35 cellular contexts compared by ENCODE assay signal in the genomic region with DNA sequence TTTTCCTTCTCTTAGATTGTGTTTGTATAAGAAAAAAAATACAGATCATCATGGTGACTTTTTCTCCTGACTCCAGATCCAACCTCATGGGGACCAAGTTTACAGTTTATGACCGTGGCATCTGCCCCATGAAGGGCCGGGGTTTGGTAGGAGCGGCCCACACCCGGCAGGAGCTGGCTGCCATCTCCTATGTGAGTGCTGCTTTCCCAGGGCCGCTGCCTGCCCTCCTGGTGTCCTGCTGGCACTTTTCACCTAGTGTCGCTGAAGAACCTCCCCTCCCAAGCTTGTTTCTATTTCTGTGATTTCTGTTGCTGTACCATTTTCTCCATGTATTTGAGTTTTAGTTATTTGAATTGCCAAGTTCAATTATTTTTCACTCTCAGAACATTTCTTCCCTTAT. TPM values are rescaled to one million over a fixed set of nuclear protein-coding genes. Genes with fewer than 3 reads are reported as not detected.
"Had no signal": no experiment of that assay in that cellular context is flagged by ENCODE, and none has a peak within 500 bp of the region (broad histone marks: within the 10 kb centered on the region; RNA-seq: fewer than 3 reads in every experiment).

No MANE protein-coding gene starts in this region.

- H3K4me1 ChIP-seq: Peyer's patch, SJSA1 had no signal

- H3K9me3 ChIP-seq: MG63, Peyer's patch, SJSA1 had no signal

- DNase-seq: activated B cell treated with CpG ODN at 0.5 μM for 24 hours; activated CD4-positive, alpha-beta memory T cell treated with anti-CD3 and anti-CD28 coated beads, Interleukin-2, amount 10 ng/mL, durations not matched to agents 7 days and 5 days; activated CD4-positive, alpha-beta T cell treated with anti-CD3 and anti-CD28 coated beads for 4 hours; activated CD4-positive, CD25-positive, alpha-beta regulatory T cell treated with anti-CD3 and anti-CD28 coated beads, Interleukin-2, amount 50 U/mL, for 72 hours; activated CD8-positive, alpha-beta memory T cell treated with anti-CD3 and anti-CD28 coated beads for 24 hours; activated CD8-positive, alpha-beta memory T cell treated with anti-CD3 and anti-CD28 coated beads, Interleukin-2, amount 10 ng/mL, durations not matched to agents 7 days and 5 days; activated CD8-positive, alpha-beta memory T cell treated with anti-CD3 and anti-CD28 coated beads, Interleukin-2, amount 50 U/mL, for 48 hours; activated gamma-delta T cell treated with Interleukin-2 at 50 U/mL for 16 hours; activated naive CD4-positive, alpha-beta T cell treated with anti-CD3 and anti-CD28 coated beads, Interleukin-2, amount 10 ng/mL, durations not matched to agents 7 days and 5 days; activated naive CD8-positive, alpha-beta T cell treated with anti-CD3 and anti-CD28 coated beads, Interleukin-2, amount 50 U/mL, for 24 hours; anterior cingulate cortex; Kasumi-1; KG1; MG63; NCI-H1048; NCI-H1105 treated with DMSO at 0.1 percent for 48 hours; NCI-H1436; NCI-H1694; NCI-H1930; NCI-H2081 treated with DMSO at 0.1 percent for 48 hours; NCI-H226; NCI-H446 treated with DMSO at 0.1 percent for 48 hours; NCI-H524; PC-3; Peyer's patch; RPMI8226; SHP77 treated with DMSO at 0.1 percent for 48 hours; T-cell; T-helper 2 cell; T-helper 9 cell had no signal

- H3K27me3 ChIP-seq: MG63, Peyer's patch, SJSA1 had no signal

- ATAC-seq: activated CD8-positive, alpha-beta memory T cell treated with anti-CD3 and anti-CD28 coated beads, Interleukin-2, amount 10 ng/mL, durations not matched to agents 7 days and 5 days; activated naive CD8-positive, alpha-beta T cell treated with anti-CD3 and anti-CD28 coated beads, Interleukin-2, amount 50 U/mL, for 24 hours; PC-3; SK-N-SH treated with all-trans-retinoic acid at 6 μM for 48 hours; T-cell had no signal

- H3K27ac ChIP-seq: Peyer's patch, SJSA1, VCaP had no signal

- H3K27me3 Mint-ChIP-seq: activated B cell treated with CpG ODN at 0.5 μM for 24 hours; activated CD4-positive, alpha-beta memory T cell treated with anti-CD3 and anti-CD28 coated beads, Interleukin-2, amount 10 ng/mL, durations not matched to agents 7 days and 5 days; activated CD8-positive, alpha-beta memory T cell treated with anti-CD3 and anti-CD28 coated beads, Interleukin-2, amount 10 ng/mL, durations not matched to agents 7 days and 5 days; activated naive CD4-positive, alpha-beta T cell treated with anti-CD3 and anti-CD28 coated beads, Interleukin-2, amount 10 ng/mL, durations not matched to agents 7 days and 5 days; activated naive CD8-positive, alpha-beta T cell; activated naive CD8-positive, alpha-beta T cell treated with anti-CD3 and anti-CD28 coated beads, Interleukin-2, amount 50 U/mL, for 24 hours; brain; T-cell had no signal

- H3K9me3 Mint-ChIP-seq: activated B cell treated with CpG ODN at 0.5 μM for 24 hours; activated CD4-positive, alpha-beta memory T cell treated with anti-CD3 and anti-CD28 coated beads, Interleukin-2, amount 10 ng/mL, durations not matched to agents 7 days and 5 days; activated naive CD4-positive, alpha-beta T cell treated with anti-CD3 and anti-CD28 coated beads, Interleukin-2, amount 10 ng/mL, durations not matched to agents 7 days and 5 days; activated naive CD8-positive, alpha-beta T cell treated with anti-CD3 and anti-CD28 coated beads, Interleukin-2, amount 50 U/mL, for 24 hours; brain; T-cell had no signal

- H3K4me3 Mint-ChIP-seq: activated B cell treated with CpG ODN at 0.5 μM for 24 hours; activated CD4-positive, alpha-beta memory T cell treated with anti-CD3 and anti-CD28 coated beads, Interleukin-2, amount 10 ng/mL, durations not matched to agents 7 days and 5 days; activated CD8-positive, alpha-beta memory T cell treated with anti-CD3 and anti-CD28 coated beads, Interleukin-2, amount 10 ng/mL, durations not matched to agents 7 days and 5 days; activated naive CD4-positive, alpha-beta T cell treated with anti-CD3 and anti-CD28 coated beads, Interleukin-2, amount 10 ng/mL, durations not matched to agents 7 days and 5 days; activated naive CD8-positive, alpha-beta T cell; activated naive CD8-positive, alpha-beta T cell treated with anti-CD3 and anti-CD28 coated beads, Interleukin-2, amount 50 U/mL, for 24 hours; brain; T-cell had no signal

- H3K4me1 Mint-ChIP-seq: activated CD4-positive, alpha-beta memory T cell treated with anti-CD3 and anti-CD28 coated beads, Interleukin-2, amount 10 ng/mL, durations not matched to agents 7 days and 5 days; activated CD8-positive, alpha-beta memory T cell treated with anti-CD3 and anti-CD28 coated beads, Interleukin-2, amount 10 ng/mL, durations not matched to agents 7 days and 5 days; activated naive CD4-positive, alpha-beta T cell treated with anti-CD3 and anti-CD28 coated beads, Interleukin-2, amount 10 ng/mL, durations not matched to agents 7 days and 5 days; activated naive CD8-positive, alpha-beta T cell treated with anti-CD3 and anti-CD28 coated beads, Interleukin-2, amount 50 U/mL, for 24 hours; brain; T-cell had no signal

- H3K4me3 ChIP-seq: MG63, Peyer's patch, SJSA1 had no signal

- H3K27ac Mint-ChIP-seq: activated B cell treated with CpG ODN at 0.5 μM for 24 hours; activated CD4-positive, alpha-beta memory T cell treated with anti-CD3 and anti-CD28 coated beads, Interleukin-2, amount 10 ng/mL, durations not matched to agents 7 days and 5 days; activated CD8-positive, alpha-beta memory T cell treated with anti-CD3 and anti-CD28 coated beads, Interleukin-2, amount 10 ng/mL, durations not matched to agents 7 days and 5 days; activated naive CD4-positive, alpha-beta T cell treated with anti-CD3 and anti-CD28 coated beads, Interleukin-2, amount 10 ng/mL, durations not matched to agents 7 days and 5 days; activated naive CD8-positive, alpha-beta T cell; activated naive CD8-positive, alpha-beta T cell treated with anti-CD3 and anti-CD28 coated beads, Interleukin-2, amount 50 U/mL, for 24 hours; brain had no signal

RNA-seq across cellular contexts. Expression of a gene that starts 24.8 kb away (rescaled TPM):
- total RNA-seq: activated B cell treated with CpG ODN at 0.5 μM for 24 hours had no signal
